1 cellular context compared by ENCODE assay signal in the genomic region with DNA sequence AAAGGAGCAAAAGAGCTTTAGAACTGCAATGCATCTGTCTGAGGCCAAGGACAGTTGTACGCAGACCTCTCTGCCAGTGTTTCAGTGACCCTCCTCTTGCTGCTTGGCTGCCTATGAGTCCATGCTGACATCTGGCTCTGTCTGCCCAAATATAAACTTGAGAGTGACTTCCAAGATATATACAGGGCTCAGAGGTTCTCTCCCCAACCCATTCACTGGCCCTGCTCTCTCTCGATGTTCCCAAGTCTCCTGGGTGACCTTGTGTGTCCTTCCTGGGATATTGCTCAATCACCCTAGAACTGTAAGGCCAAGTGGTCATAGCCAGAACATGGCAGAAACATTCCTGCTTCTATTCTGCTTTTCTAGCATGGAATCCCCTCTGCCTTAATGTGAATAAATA.
TF ChIP-seq lines count a peak whose summit lies in the region.

No MANE protein-coding gene starts in this region.

TF ChIP-seq in liver, 16 proteins besides CTCF, POLR2A, EP300 and RAD21:
- TF ChIP-seq, protein P1, sequence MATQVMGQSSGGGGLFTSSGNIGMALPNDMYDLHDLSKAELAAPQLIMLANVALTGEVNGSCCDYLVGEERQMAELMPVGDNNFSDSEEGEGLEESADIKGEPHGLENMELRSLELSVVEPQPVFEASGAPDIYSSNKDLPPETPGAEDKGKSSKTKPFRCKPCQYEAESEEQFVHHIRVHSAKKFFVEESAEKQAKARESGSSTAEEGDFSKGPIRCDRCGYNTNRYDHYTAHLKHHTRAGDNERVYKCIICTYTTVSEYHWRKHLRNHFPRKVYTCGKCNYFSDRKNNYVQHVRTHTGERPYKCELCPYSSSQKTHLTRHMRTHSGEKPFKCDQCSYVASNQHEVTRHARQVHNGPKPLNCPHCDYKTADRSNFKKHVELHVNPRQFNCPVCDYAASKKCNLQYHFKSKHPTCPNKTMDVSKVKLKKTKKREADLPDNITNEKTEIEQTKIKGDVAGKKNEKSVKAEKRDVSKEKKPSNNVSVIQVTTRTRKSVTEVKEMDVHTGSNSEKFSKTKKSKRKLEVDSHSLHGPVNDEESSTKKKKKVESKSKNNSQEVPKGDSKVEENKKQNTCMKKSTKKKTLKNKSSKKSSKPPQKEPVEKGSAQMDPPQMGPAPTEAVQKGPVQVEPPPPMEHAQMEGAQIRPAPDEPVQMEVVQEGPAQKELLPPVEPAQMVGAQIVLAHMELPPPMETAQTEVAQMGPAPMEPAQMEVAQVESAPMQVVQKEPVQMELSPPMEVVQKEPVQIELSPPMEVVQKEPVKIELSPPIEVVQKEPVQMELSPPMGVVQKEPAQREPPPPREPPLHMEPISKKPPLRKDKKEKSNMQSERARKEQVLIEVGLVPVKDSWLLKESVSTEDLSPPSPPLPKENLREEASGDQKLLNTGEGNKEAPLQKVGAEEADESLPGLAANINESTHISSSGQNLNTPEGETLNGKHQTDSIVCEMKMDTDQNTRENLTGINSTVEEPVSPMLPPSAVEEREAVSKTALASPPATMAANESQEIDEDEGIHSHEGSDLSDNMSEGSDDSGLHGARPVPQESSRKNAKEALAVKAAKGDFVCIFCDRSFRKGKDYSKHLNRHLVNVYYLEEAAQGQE (IDR thresholded peaks at IDR 0.05) = no peak
- TF ChIP-seq RXRA (IDR thresholded peaks at IDR 0.05) (peak in 1 of 2 donors; percentile 17), FOXA1 (IDR thresholded peaks at IDR 0.05) (no peak), NR2F2 (IDR thresholded peaks at IDR 0.05) (peak; percentile 78)
- TF ChIP-seq, protein P2, sequence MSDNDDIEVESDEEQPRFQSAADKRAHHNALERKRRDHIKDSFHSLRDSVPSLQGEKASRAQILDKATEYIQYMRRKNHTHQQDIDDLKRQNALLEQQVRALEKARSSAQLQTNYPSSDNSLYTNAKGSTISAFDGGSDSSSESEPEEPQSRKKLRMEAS (IDR thresholded peaks at IDR 0.05) = no peak
- TF ChIP-seq, protein P3, sequence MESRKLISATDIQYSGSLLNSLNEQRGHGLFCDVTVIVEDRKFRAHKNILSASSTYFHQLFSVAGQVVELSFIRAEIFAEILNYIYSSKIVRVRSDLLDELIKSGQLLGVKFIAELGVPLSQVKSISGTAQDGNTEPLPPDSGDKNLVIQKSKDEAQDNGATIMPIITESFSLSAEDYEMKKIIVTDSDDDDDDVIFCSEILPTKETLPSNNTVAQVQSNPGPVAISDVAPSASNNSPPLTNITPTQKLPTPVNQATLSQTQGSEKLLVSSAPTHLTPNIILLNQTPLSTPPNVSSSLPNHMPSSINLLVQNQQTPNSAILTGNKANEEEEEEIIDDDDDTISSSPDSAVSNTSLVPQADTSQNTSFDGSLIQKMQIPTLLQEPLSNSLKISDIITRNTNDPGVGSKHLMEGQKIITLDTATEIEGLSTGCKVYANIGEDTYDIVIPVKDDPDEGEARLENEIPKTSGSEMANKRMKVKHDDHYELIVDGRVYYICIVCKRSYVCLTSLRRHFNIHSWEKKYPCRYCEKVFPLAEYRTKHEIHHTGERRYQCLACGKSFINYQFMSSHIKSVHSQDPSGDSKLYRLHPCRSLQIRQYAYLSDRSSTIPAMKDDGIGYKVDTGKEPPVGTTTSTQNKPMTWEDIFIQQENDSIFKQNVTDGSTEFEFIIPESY (IDR thresholded peaks at IDR 0.05) = no peak
